In genomic region chr7:139203992-139204391, GRCh38 we compare ENCODE assay signal across 26 cellular contexts.
"Had no signal": no experiment of that assay in that cellular context is flagged by ENCODE, and none has a peak within 500 bp of the region (broad histone marks: within the 10 kb centered on the region; RNA-seq: fewer than 3 reads in every experiment).

No MANE protein-coding gene starts in this region.

- H3K27me3 ChIP-seq: body of pancreas, gastroesophageal sphincter, stomach, suprapubic skin, tibial nerve had no signal

- H3K27ac Mint-ChIP-seq: activated CD4-positive, alpha-beta T cell treated with anti-CD3 and anti-CD28 coated beads, Interleukin-2, amount 10 ng/mL, durations not matched to agents 7 days and 5 days; activated naive CD4-positive, alpha-beta T cell treated with anti-CD3 and anti-CD28 coated beads, Interleukin-2, amount 50 U/mL, for 24 hours; memory B cell; naive B cell; stimulated activated effector memory CD8-positive, alpha-beta T cell treated with anti-CD3 and anti-CD28 coated beads, Interleukin-12 subunit alpha, Interleukin-12 subunit beta, amount 100 ng/mL, for 72 hours; T-helper 2 cell treated with Interferon-gamma antibody and Interleukin-4, amounts not matched to agents 5 μg/mL and 100 μg/mL, for 36 hours had no signal

- H3K4me3 Mint-ChIP-seq: activated CD4-positive, alpha-beta T cell treated with anti-CD3 and anti-CD28 coated beads, Interleukin-2, amount 10 ng/mL, durations not matched to agents 7 days and 5 days; activated naive CD4-positive, alpha-beta T cell treated with anti-CD3 and anti-CD28 coated beads, Interleukin-2, amount 50 U/mL, for 24 hours; memory B cell; naive B cell; stimulated activated effector memory CD8-positive, alpha-beta T cell treated with anti-CD3 and anti-CD28 coated beads, Interleukin-12 subunit alpha, Interleukin-12 subunit beta, amount 100 ng/mL, for 72 hours; T-helper 2 cell treated with Interferon-gamma antibody and Interleukin-4, amounts not matched to agents 5 μg/mL and 100 μg/mL, for 36 hours had no signal

- H3K4me1 ChIP-seq: body of pancreas, gastroesophageal sphincter, stomach, suprapubic skin, tibial nerve had no signal

- DNase-seq: activated CD4-positive, alpha-beta T cell treated with anti-CD3 and anti-CD28 coated beads, Interleukin-2, amount 10 ng/mL, durations not matched to agents 7 days and 5 days; activated CD4-positive, CD25-positive, alpha-beta regulatory T cell treated with anti-CD3 and anti-CD28 coated beads, Interleukin-2, amount 50 U/mL, for 72 hours; activated gamma-delta T cell treated with Interleukin-2 at 50 U/mL for 16 hours; activated T-cell treated with anti-CD3 and anti-CD28 coated beads, Interleukin-2, amount 50 U/mL, for 1 hour; anterior cingulate cortex; body of pancreas; dermis blood vessel endothelial cell; effector memory CD4-positive, alpha-beta T cell; head of caudate nucleus; hypothalamus; left colon; naive B cell; occipital lobe; small intestine; stimulated activated CD4-positive, alpha-beta T cell treated with anti-CD3 and anti-CD28 coated beads, Interleukin-2, amount 100 ng/mL, for 24 hours; stomach had no signal

- H3K4me3 ChIP-seq: body of pancreas, gastroesophageal sphincter, stomach, suprapubic skin, tibial nerve had no signal

- H3K36me3 ChIP-seq: suprapubic skin had no signal

- H3K27me3 Mint-ChIP-seq: activated naive CD4-positive, alpha-beta T cell treated with anti-CD3 and anti-CD28 coated beads, Interleukin-2, amount 50 U/mL, for 24 hours; memory B cell had no signal

- H3K4me1 Mint-ChIP-seq: activated CD4-positive, alpha-beta T cell treated with anti-CD3 and anti-CD28 coated beads, Interleukin-2, amount 10 ng/mL, durations not matched to agents 7 days and 5 days; activated naive CD4-positive, alpha-beta T cell treated with anti-CD3 and anti-CD28 coated beads, Interleukin-2, amount 50 U/mL, for 24 hours; memory B cell; naive B cell; stimulated activated effector memory CD8-positive, alpha-beta T cell treated with anti-CD3 and anti-CD28 coated beads, Interleukin-12 subunit alpha, Interleukin-12 subunit beta, amount 100 ng/mL, for 72 hours had no signal

- H3K36me3 Mint-ChIP-seq: stimulated activated effector memory CD8-positive, alpha-beta T cell treated with anti-CD3 and anti-CD28 coated beads, Interleukin-12 subunit alpha, Interleukin-12 subunit beta, amount 100 ng/mL, for 72 hours had no signal

- ATAC-seq: body of pancreas; esophagus mucosa; gastroesophageal sphincter; left colon; sciatic nerve; stimulated activated effector memory CD8-positive, alpha-beta T cell treated with anti-CD3 and anti-CD28 coated beads, Interleukin-12 subunit alpha, Interleukin-12 subunit beta, amount 100 ng/mL, for 72 hours had no signal

- H3K27ac ChIP-seq: body of pancreas, gastroesophageal sphincter, stomach, suprapubic skin, tibial nerve, VCaP had no signal
